ENCODE assay signal across 8 cellular contexts in the genomic region with DNA sequence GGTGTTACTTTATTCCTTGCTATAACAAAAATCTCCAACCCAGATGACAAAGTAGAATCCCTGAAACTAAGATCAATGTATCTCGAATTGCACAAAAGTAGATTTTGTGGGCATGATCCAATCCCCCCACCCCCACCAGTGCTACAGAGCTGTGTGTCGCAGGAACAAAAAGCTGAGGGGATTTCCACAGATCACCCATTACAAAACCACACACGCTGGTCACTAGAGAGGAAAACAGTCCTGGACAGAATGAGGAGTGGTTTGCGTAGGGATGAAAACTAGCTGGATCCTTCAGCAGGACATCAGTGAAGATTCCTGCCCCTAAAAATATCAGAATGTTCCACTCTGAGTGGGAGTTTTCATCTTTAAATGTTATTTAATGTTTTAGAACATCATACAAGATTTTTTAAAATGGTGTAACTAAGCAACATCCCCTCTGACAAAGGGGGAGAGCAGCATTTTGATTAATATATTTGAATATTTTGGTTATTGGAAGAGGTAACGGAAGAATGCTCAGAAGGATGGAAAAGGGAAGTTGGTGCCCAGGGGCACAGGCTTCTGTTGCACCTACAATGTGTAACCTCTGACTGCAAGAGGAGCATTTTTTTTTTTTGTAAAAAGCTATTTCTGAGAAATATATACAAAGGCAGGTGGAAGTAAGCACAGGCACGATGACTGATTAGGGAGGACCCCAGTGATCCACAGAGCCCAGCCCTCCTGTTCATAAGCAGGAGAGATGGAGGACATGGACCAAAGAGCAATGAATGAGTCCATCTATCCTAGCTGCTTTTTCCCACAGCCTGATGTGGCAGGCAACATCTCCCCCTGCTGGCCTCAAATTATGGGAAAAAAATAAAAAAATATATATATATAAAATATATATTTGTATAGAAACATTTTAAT.
DNase-seq lines count a peak whose midpoint lies in the region; TF ChIP-seq lines count a peak whose summit lies in the region.

No MANE protein-coding gene starts in this region.

- DNase-seq in cardiac muscle cell (ENCODE audit: low read depth in 1 of 2, low spot score in 1 of 2) (peak; percentile 32 to 68), cardiac septum (ENCODE audit: low spot score) (no peak), LHCN-M2 (ENCODE audit: low read depth) (peak; percentile 33), fibroblast of gingiva (ENCODE audit: low read depth) (peak; percentile 41), renal cortical epithelial cell (ENCODE audit: low read depth) (peak; percentile 32), inferior parietal cortex (ENCODE audit: extremely low spot score) (no peak)
- peak; percentile 19 to 31 for DNase-seq in activated CD4-positive, alpha-beta T cell treated with anti-CD3 and anti-CD28 coated beads for 4 hours
- DNase-seq in activated CD4-positive, CD25-positive, alpha-beta regulatory T cell treated with anti-CD3 and anti-CD28 coated beads, Interleukin-2, amount 50 U/mL, for 72 hours = no peak

- peak; percentile 41 for TF ChIP-seq CTCF in cardiac muscle cell (IDR thresholded peaks at IDR 0.05; ENCODE audit: low read depth, low read length)

- no peaks in the 10 kb centered on the region for H3K9me3 ChIP-seq in cardiac muscle cell (ENCODE audit: low read depth)

- intact Hi-C loops in cardiac septum (cut with DNase I) = loop anchor here (5.0 kb wide), 2 partner anchors 40 to 260 kb away; no protein-coding TSS in a partner anchor

- no peak overlapping the region for H3K4me3 ChIP-seq in cardiac muscle cell

- H3K4me1 ChIP-seq in cardiac muscle cell (ENCODE audit: low read depth) = no peaks in the 10 kb centered on the region

- no peaks in the 10 kb centered on the region for H3K36me3 ChIP-seq in cardiac muscle cell

- no peaks in the 10 kb centered on the region for H3K27me3 ChIP-seq in cardiac muscle cell

- H3K27ac ChIP-seq in cardiac muscle cell = no peak overlapping the region

Comparison
In these comparisons a context has a peak if more than half of its experiments do, and no peak if none do; other contexts are left out.
1. DNase-seq: peak in cardiac muscle cell (2 of 2), LHCN-M2 (single experiment), activated CD4-positive, alpha-beta T cell treated with anti-CD3 and anti-CD28 coated beads for 4 hours (2 of 2), fibroblast of gingiva (single experiment) and renal cortical epithelial cell (single experiment); none in cardiac septum (single experiment), inferior parietal cortex (single experiment) and activated CD4-positive, CD25-positive, alpha-beta regulatory T cell treated with anti-CD3 and anti-CD28 coated beads, Interleukin-2, amount 50 U/mL, for 72 hours (single experiment).